6 cellular contexts compared by ENCODE assay signal in genomic region chr17:82696916-82697807, GRCh38. TPM values are rescaled to one million over a fixed set of nuclear protein-coding genes. Genes with fewer than 3 reads are reported as not detected.
DNase-seq lines count a peak whose midpoint lies in the region; ATAC-seq, FAIRE-seq and TF ChIP-seq lines count a peak whose summit lies in the region.

No MANE protein-coding gene starts in this region.

- H3K27ac ChIP-seq in heart left ventricle (peak overlapping the region in 2 of 12 donors; percentile 78 to 85), iPS DF 6.9 (ENCODE audit: low read length) (no peak overlapping the region), thymus (ENCODE audit: low read depth) (no peak overlapping the region)

- ATAC-seq in heart left ventricle, result no peak
- ATAC-seq in Right ventricle myocardium inferior, result no peak
- ATAC-seq in GM21423 (IDR thresholded peaks at IDR 0.05; ENCODE audit: unreplicated experiment), result no peak

- H3K9me3 ChIP-seq in heart left ventricle, result peaks cover 0 to 16% (median 7%) of the 10 kb centered on the region in 12 donors
- H3K9me3 ChIP-seq in iPS DF 6.9 (ENCODE audit: control insufficient read depth, insufficient read depth, low read length), result no peaks in the 10 kb centered on the region
- peaks cover 5% of the 10 kb centered on the region for H3K9me3 ChIP-seq in thymus (ENCODE audit: control insufficient read depth)

- H3K4me1 ChIP-seq in heart left ventricle (peaks cover 0 to 22% (median 15%) of the 10 kb centered on the region in 12 donors), iPS DF 6.9 (ENCODE audit: control insufficient read depth, insufficient read depth, low read length) (peaks cover 3% of the 10 kb centered on the region), thymus (ENCODE audit: control insufficient read depth, insufficient read depth, low read length) (peaks cover 7% of the 10 kb centered on the region)

- peak overlapping the region; percentile 65 to 98 (median 79) for H3K4me3 ChIP-seq in heart left ventricle
- H3K4me3 ChIP-seq in iPS DF 6.9 (ENCODE audit: low read length), result peak overlapping the region; percentile 85; the same call in 1 of the 2 replicates
- H3K4me3 ChIP-seq in thymus (ENCODE audit: low read length), result peak overlapping the region; percentile 62

- 36 to 41% (median 37%) methylated on average over 32 to 48 of the region's 48 CpGs for WGBS in heart left ventricle, 4 donors
- WGBS in iPS DF 6.9 (ENCODE audit: insufficient coverage, insufficient read length), result no CpG with 5 or more reads among the region's 48 CpGs
- 45% methylated on average over 48 of the region's 48 CpGs for WGBS in thymus

- H3K27me3 ChIP-seq in heart left ventricle (peaks cover 0 to 6% (median 0%) of the 10 kb centered on the region in 9 donors), iPS DF 6.9 (ENCODE audit: control insufficient read depth, insufficient read depth, low read length) (peaks cover 15% of the 10 kb centered on the region; the same call in 1 of the 2 replicates), thymus (ENCODE audit: control insufficient read depth, insufficient read depth) (peaks cover 16% of the 10 kb centered on the region)

- no peak for FAIRE-seq in urothelium cell line (lab: Jason Lieb, UNC)

- H3K36me3 ChIP-seq in heart left ventricle (no peaks in the 10 kb centered on the region), iPS DF 6.9 (ENCODE audit: control insufficient read depth, insufficient read depth, low read length) (no peaks in the 10 kb centered on the region), thymus (ENCODE audit: control insufficient read depth, insufficient read depth) (no peaks in the 10 kb centered on the region)

- DNase-seq in heart left ventricle (peak in 2 of 5 donors; percentile 37 to 64), Right ventricle myocardium inferior (ENCODE audit: missing footprints) (no peak), iPS DF 6.9 (ENCODE audit: low read depth, low spot score) (no peak), urothelium cell line (ENCODE audit: low spot score) (no peak)

- TF ChIP-seq POLR2A in heart left ventricle (IDR thresholded peaks at IDR 0.05), result no peak

- TF ChIP-seq CTCF in heart left ventricle (IDR thresholded peaks at IDR 0.05), result no peak

- intact Hi-C loops in heart left ventricle (cut with DNase I), result loop anchor here in 1 of 10 donors (5.0 kb wide), 1 partner anchor 45 kb away; no protein-coding TSS in a partner anchor
- intact Hi-C loops in Right ventricle myocardium inferior (cut with DNase I), result loop anchor here (5.0 kb wide), 1 partner anchor 50 kb away; the partner anchor contains the start of gene WDR45B

RNA-seq across cellular contexts. Expression of gene RAB40B, which starts 1.3 kb away (rescaled TPM):
- 10 to 100 TPM; 15.2 to 37.7 (median 23.7) TPM for total RNA-seq in heart left ventricle
- 10 to 100 TPM; 10.9 to 13.3 TPM for polyA plus RNA-seq in heart left ventricle
- 19.9 TPM for total RNA-seq in Right ventricle myocardium inferior
- polyA plus RNA-seq in thymus, result 8.4 TPM

RNA-seq across cellular contexts. Expression of gene FN3KRP, which starts 19.3 kb away (rescaled TPM):
- 10 to 100 TPM in 7 of 9 donors, 1 to 10 TPM in 2; 6.8 to 20.3 (median 15.8) TPM for total RNA-seq in heart left ventricle
- 10 to 100 TPM; 11.5 to 23.1 TPM for polyA plus RNA-seq in heart left ventricle
- 13.0 TPM for total RNA-seq in Right ventricle myocardium inferior
- polyA plus RNA-seq in thymus, result 37.6 TPM

RNA-seq across cellular contexts. Expression of gene FN3K, which starts 38.3 kb away (rescaled TPM):
- total RNA-seq in heart left ventricle, result 100 to 1,000 TPM in 3 of 9 donors, 10 to 100 TPM in 6; 15.5 to 121 (median 69.4) TPM
- 100 to 1,000 TPM in 1 of 2 donors, 10 to 100 TPM in 1; 44.7 to 102 TPM for polyA plus RNA-seq in heart left ventricle
- total RNA-seq in Right ventricle myocardium inferior, result 78.3 TPM
- polyA plus RNA-seq in thymus, result 1.5 TPM

RNA-seq across cellular contexts. Expression of gene WDR45B, which starts 48.9 kb away (rescaled TPM):
- total RNA-seq in heart left ventricle (10 to 100 TPM; 33.9 to 48.2 (median 40.1) TPM), Right ventricle myocardium inferior (38.0 TPM)
- polyA plus RNA-seq in heart left ventricle (10 to 100 TPM; 23.5 to 60.7 TPM), thymus (67.0 TPM)

RNA-seq across cellular contexts. Expression of gene TBCD, which starts 54.7 kb away (rescaled TPM):
- total RNA-seq in heart left ventricle (10 to 100 TPM; 36.9 to 98.4 (median 54.9) TPM), Right ventricle myocardium inferior (43.4 TPM)
- polyA plus RNA-seq in heart left ventricle (10 to 100 TPM; 60.9 to 81.6 TPM), thymus (292 TPM)
